Comparison of ENCODE assay signal across 8 cellular contexts in the genomic region with DNA sequence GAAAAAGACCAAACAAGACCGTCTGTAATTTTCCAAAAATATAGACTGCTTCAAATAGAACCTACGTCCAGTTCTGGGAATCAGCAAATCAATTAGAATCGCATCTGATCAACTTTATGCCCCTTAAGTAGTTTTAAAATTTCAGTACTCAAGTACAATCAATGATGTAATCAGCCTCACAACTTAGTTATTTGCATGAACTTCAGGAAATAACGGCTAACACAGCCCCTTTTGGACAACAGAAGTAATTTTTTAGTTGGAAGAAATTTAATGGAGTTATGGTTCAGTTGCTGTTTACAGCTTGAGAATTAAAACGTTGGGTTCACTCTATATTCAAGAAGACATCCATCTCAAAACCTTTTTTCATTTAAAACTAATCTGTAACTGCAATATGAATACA. TPM values are rescaled to one million over a fixed set of nuclear protein-coding genes. Genes with fewer than 3 reads are reported as not detected.
DNase-seq lines count a peak whose midpoint lies in the region; ATAC-seq, FAIRE-seq and TF ChIP-seq lines count a peak whose summit lies in the region.

No MANE protein-coding gene starts in this region.

- H4K20me1 ChIP-seq in BLaER1 treated with 17β-estradiol and CSF1 and Interleukin-3, amounts not matched to agents 10 nM and 100 nM = peaks cover 0 to 35% (median 18%) of the 10 kb centered on the region in 11 experiments; a peak in 15 of 22 replicates

- TF ChIP-seq POLR2A in GM12892 (IDR thresholded peaks at IDR 0.05; ENCODE audit: low read depth, low read length) = no peak

- no peak for DNase-seq in astrocyte of the cerebellum (ENCODE audit: low read depth)
- peak; percentile 29 for DNase-seq in left kidney (ENCODE audit: low read depth, low spot score)
- no peak for DNase-seq in aorta
- DNase-seq in GM12892 (ENCODE audit: insufficient read length) = no peak

- intact Hi-C loops in aorta (cut with DNase I) = no loop called here

- ATAC-seq in aorta (ENCODE audit: low FRiP score) = no peak
- ATAC-seq in GM21447 (IDR thresholded peaks at IDR 0.05; ENCODE audit: unreplicated experiment) = no peak
- ATAC-seq in HG02610 (IDR thresholded peaks at IDR 0.05; ENCODE audit: unreplicated experiment) = no peak

- no peak for FAIRE-seq in GM12892 (lab: Jason Lieb, UNC)

- in situ Hi-C loops in astrocyte of the cerebellum (cut with HindIII; ENCODE audit: low sequenced_read_pairs) = no loop called here

- H3K9ac ChIP-seq in BLaER1 treated with 17β-estradiol and CSF1 and Interleukin-3, amounts not matched to agents 10 nM and 100 nM = peak overlapping the region; percentile 93 to 98 (median 95)

- no peak for TF ChIP-seq CTCF in astrocyte of the cerebellum (IDR thresholded peaks at IDR 0.05; ENCODE audit: low read depth, low read length, missing control alignments)

- peaks cover 14 to 39% (median 33%) of the 10 kb centered on the region in 10 experiments for H3K4me1 ChIP-seq in BLaER1 treated with 17β-estradiol and CSF1 and Interleukin-3, amounts not matched to agents 10 nM and 100 nM
- H3K4me1 ChIP-seq in aorta (ENCODE audit: control insufficient read depth in 1 of 2, insufficient read depth in 2 of 2, low read length in 2 of 2) = peaks cover 0 to 11% of the 10 kb centered on the region in 2 donors

- peak overlapping the region; percentile 74 to 92 (median 88); a peak in 20 of 22 replicates for H3K4me2 ChIP-seq in BLaER1 treated with 17β-estradiol and CSF1 and Interleukin-3, amounts not matched to agents 10 nM and 100 nM

- H3K36me3 ChIP-seq in BLaER1 treated with 17β-estradiol and CSF1 and Interleukin-3, amounts not matched to agents 10 nM and 100 nM = peaks cover 0 to 7% (median 0%) of the 10 kb centered on the region in 11 experiments; a peak in 2 of 22 replicates
- H3K36me3 ChIP-seq in KOPT-K1 (ENCODE audit: insufficient read depth, low read length) (peaks cover 10% of the 10 kb centered on the region; the same call in 1 of the 2 replicates), aorta (ENCODE audit: control insufficient read depth in 1 of 2, insufficient read depth in 2 of 2, low read length in 1 of 2) (no peaks in the 10 kb centered on the region)

- no peaks in the 10 kb centered on the region for H3K9me3 ChIP-seq in BLaER1 treated with 17β-estradiol and CSF1 and Interleukin-3, amounts not matched to agents 10 nM and 100 nM (replicated peaks in 1 of 11)
- no peaks in the 10 kb centered on the region for H3K9me3 ChIP-seq in KOPT-K1 (ENCODE audit: insufficient read depth, low read length, poor library complexity, severe bottlenecking)
- H3K9me3 ChIP-seq in aorta (ENCODE audit: control insufficient read depth, low read length) = no peaks in the 10 kb centered on the region

- WGBS in aorta, 2 donors = 6 to 7% methylated on average over 5 of the region's 5 CpGs

- peak overlapping the region; percentile 90 to 97 (median 95); a peak in 20 of 22 replicates for H3K27ac ChIP-seq in BLaER1 treated with 17β-estradiol and CSF1 and Interleukin-3, amounts not matched to agents 10 nM and 100 nM
- peak overlapping the region; percentile 72 for H3K27ac ChIP-seq in KOPT-K1 (ENCODE audit: low read depth, low read length, poor library complexity, severe bottlenecking)
- H3K27ac ChIP-seq in aorta (ENCODE audit: low read depth in 1 of 2, low read length in 2 of 2) = no peak overlapping the region

- H3K27me3 ChIP-seq in BLaER1 treated with 17β-estradiol and CSF1 and Interleukin-3, amounts not matched to agents 10 nM and 100 nM = peaks cover 64 to 78% (median 76%) of the 10 kb centered on the region in 11 experiments
- no peaks in the 10 kb centered on the region for H3K27me3 ChIP-seq in aorta (ENCODE audit: control insufficient read depth in 1 of 2, insufficient read depth in 2 of 2, low read length in 1 of 2)

- H3K4me3 ChIP-seq in BLaER1 treated with 17β-estradiol and CSF1 and Interleukin-3, amounts not matched to agents 10 nM and 100 nM = peak overlapping the region; percentile 81 to 94 (median 89)
- H3K4me3 ChIP-seq in astrocyte of the cerebellum (ENCODE audit: low read depth, low read length) (peak overlapping the region; percentile 55), aorta (ENCODE audit: low read length in 2 of 2) (peak overlapping the region; percentile 38 to 48)

RNA-seq across cellular contexts. Expression of a gene that starts 1.1 kb away (rescaled TPM):
- total RNA-seq in aorta = 10 to 100 TPM; 50.8 to 56.8 TPM
- polyA plus RNA-seq in aorta = 10 to 100 TPM in 1 of 2 donors, 1 to 10 TPM in 1; 7.0 to 20.6 TPM
- polyA plus RNA-seq in GM12892 (2012; ENCODE audit: missing spikeins) = 8.4 TPM

Comparison
In these comparisons a context has a peak if more than half of its experiments do, and no peak if none do; other contexts are left out.
1. H3K27ac ChIP-seq: peak in BLaER1 treated with 17β-estradiol and CSF1 and Interleukin-3, amounts not matched to agents 10 nM and 100 nM (11 of 11) and KOPT-K1 (single experiment); none in aorta (0 of 2).
2. Peak in every context shown above with its lines, with median percentiles within 50 percentile points of each other: H3K4me3 ChIP-seq.